Comparison of ENCODE assay signal across 8 cellular contexts in the genomic region with DNA sequence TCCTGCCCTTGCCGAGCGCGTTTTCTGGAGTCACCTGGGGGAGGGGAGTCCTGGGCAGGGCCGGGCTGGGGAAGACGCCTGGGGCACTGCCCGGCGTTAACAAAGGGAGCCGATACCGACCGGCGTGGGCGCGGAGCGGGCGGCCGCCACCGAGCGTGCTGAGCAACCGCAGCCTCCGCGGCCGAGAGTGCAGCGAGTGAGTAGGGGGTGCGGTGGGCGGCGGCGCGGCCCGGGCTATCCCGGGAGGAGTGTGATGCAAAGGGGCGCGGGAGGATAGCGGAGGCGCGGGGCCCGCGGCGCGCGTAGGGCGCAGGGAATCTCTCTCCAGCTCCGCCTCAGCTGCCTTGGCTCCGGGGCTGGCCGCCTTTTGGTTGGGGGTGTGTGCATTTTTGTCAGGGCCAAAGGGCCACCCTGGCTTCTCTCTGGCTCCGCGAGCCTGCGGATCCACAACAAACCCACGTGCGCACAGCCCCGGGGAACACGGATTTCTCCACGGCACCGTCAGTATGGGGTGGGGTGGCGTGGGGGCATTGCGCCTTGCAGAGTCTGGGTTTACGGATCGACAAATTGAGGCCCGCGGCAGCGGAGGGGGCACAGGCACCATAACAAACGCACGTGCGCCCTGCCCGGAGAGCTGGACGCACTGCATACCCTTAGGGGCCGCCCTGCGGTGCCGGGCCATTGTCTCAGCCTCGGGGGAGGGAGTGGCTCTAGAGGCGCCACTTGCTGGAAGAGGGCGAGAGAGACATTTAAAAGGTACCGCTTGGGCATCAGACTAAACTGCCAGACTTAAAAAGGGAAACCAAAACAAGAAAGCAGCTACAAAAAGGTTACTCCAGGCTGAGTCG. TPM values are rescaled to one million over a fixed set of nuclear protein-coding genes. Genes with fewer than 3 reads are reported as not detected.
A peak's percentile ranks its signal among the peaks of the same experiment; 100 is the strongest.
DNase-seq lines count a peak whose midpoint lies in the region; ATAC-seq and TF ChIP-seq lines count a peak whose summit lies in the region.

No MANE protein-coding gene starts in this region.

- 0 out of 2 replicates have a peak, but pooled peaks have one; percentile 18 for TF ChIP-seq CTCF in SK-N-SH (IDR thresholded peaks at IDR 0.05)

- peak overlapping the region; percentile 90 for H3K27ac Mint-ChIP-seq in activated naive CD8-positive, alpha-beta T cell treated with anti-CD3 and anti-CD28 coated beads for 36 hours

- peak overlapping the region; percentile 98 for H2AFZ ChIP-seq in SK-N-SH (ENCODE audit: low read depth)

- H3K36me3 Mint-ChIP-seq in activated naive CD8-positive, alpha-beta T cell treated with anti-CD3 and anti-CD28 coated beads for 36 hours: peaks cover 26% of the 10 kb centered on the region

- H3K9me3 Mint-ChIP-seq in activated naive CD8-positive, alpha-beta T cell treated with anti-CD3 and anti-CD28 coated beads for 36 hours: peaks cover 3% of the 10 kb centered on the region

- peaks cover 24% of the 10 kb centered on the region for H3K4me1 Mint-ChIP-seq in activated naive CD8-positive, alpha-beta T cell treated with anti-CD3 and anti-CD28 coated beads for 36 hours

- H3K9ac ChIP-seq in SK-N-SH: peak overlapping the region; percentile 69; the same call in 1 of the 2 replicates

- H3K27ac ChIP-seq in SK-N-SH (ENCODE audit: low read depth in 2 of 2, low read length in 1 of 2): no peak overlapping the region

- DNase-seq in ELF-1 (ENCODE audit: low read depth, low spot score) (peak; percentile 97), SK-N-SH (peak; percentile 73), left ventricle myocardium superior (peak; percentile 84), renal cortical epithelial cell (ENCODE audit: low read depth) (peak; percentile 67), GOT3 (lab: John Stamatoyannopoulos, UW) (no peak)
- DNase-seq in Jurkat, Clone E6-1 (ENCODE audit: low read depth, low spot score): peak; percentile 71
- DNase-seq in activated naive CD8-positive, alpha-beta T cell treated with anti-CD3 and anti-CD28 coated beads for 36 hours: peak; percentile 69

- H3K36me3 ChIP-seq in SK-N-SH (replicated peaks in 1 of 2; ENCODE audit: control insufficient read depth in 1 of 2, insufficient read depth in 2 of 2, low read length in 1 of 2): no peaks in the 10 kb centered on the region

- H3K4me3 ChIP-seq in Jurkat, Clone E6-1 (ENCODE audit: low read length): peak overlapping the region; percentile 80
- peak overlapping the region; percentile 82 to 90 for H3K4me3 ChIP-seq in SK-N-SH (ENCODE audit: low read depth in 2 of 2, low read length in 1 of 2)

- intact Hi-C loops in left ventricle myocardium superior (cut with micrococcal nuclease): no loop called here

- ATAC-seq in GM21717 (IDR thresholded peaks at IDR 0.05; ENCODE audit: unreplicated experiment) (peak; percentile 80), left ventricle myocardium superior (peak; percentile 86)

- CTCF ChIA-PET in SK-N-SH (lab: Yijun Ruan, JAX): interaction anchor here (0.9 to 2.1 kb wide), 7 partner anchors 8 to 82 kb away, joined by 3 to 7 read pairs (median 4); no protein-coding TSS in a partner anchor

- peaks cover 3% of the 10 kb centered on the region for H3F3A ChIP-seq in SK-N-SH (replicated peaks; ENCODE audit: insufficient read depth)

- no peaks in the 10 kb centered on the region for H3K79me2 ChIP-seq in SK-N-SH (ENCODE audit: insufficient read depth)

- no peaks in the 10 kb centered on the region for H3K9me2 ChIP-seq in SK-N-SH

- no peaks in the 10 kb centered on the region for H3K27me3 Mint-ChIP-seq in activated naive CD8-positive, alpha-beta T cell treated with anti-CD3 and anti-CD28 coated beads for 36 hours

- H3K27me3 ChIP-seq in SK-N-SH (ENCODE audit: insufficient read depth): no peaks in the 10 kb centered on the region

- no peaks in the 10 kb centered on the region for H4K20me1 ChIP-seq in SK-N-SH (ENCODE audit: insufficient read depth)

- H3K4me3 Mint-ChIP-seq in activated naive CD8-positive, alpha-beta T cell treated with anti-CD3 and anti-CD28 coated beads for 36 hours: peak overlapping the region; percentile 95

- H3K4me2 ChIP-seq in SK-N-SH: peak overlapping the region; percentile 97

- no peak for TF ChIP-seq RAD21 in SK-N-SH (IDR thresholded peaks at IDR 0.05; ENCODE audit: low read length)

- WGBS in SK-N-SH (ENCODE audit: low lambda C conversion rate): 1% methylated on average over 27 of the region's 73 CpGs

- POLR2A ChIA-PET in SK-N-SH (lab: Yijun Ruan, JAX): no interaction called here

- H3K4me1 ChIP-seq in SK-N-SH (ENCODE audit: control insufficient read depth in 1 of 2, insufficient read depth in 2 of 2, low read depth in 1 of 2, low read length in 1 of 2): peaks cover 8 to 11% of the 10 kb centered on the region in 2 experiments; a peak in 2 of 4 replicates

- no peak for TF ChIP-seq EP300 in SK-N-SH (IDR thresholded peaks at IDR 0.05; ENCODE audit: borderline replicate concordance in 1 of 2, low read depth in 1 of 2, low read length in 1 of 2)

- no peaks in the 10 kb centered on the region for H3K9me3 ChIP-seq in SK-N-SH

TF ChIP-seq in SK-N-SH, 30 proteins besides CTCF, POLR2A, EP300 and RAD21:
- no peak for TF ChIP-seq SMC3 (IDR thresholded peaks at IDR 0.05; ENCODE audit: low read depth, low read length)
- TF ChIP-seq, protein P1, sequence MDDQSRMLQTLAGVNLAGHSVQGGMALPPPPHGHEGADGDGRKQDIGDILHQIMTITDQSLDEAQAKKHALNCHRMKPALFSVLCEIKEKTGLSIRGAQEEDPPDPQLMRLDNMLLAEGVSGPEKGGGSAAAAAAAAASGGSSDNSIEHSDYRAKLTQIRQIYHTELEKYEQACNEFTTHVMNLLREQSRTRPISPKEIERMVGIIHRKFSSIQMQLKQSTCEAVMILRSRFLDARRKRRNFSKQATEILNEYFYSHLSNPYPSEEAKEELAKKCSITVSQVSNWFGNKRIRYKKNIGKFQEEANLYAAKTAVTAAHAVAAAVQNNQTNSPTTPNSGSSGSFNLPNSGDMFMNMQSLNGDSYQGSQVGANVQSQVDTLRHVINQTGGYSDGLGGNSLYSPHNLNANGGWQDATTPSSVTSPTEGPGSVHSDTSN (IDR thresholded peaks at IDR 0.05): no peak
- TF ChIP-seq SIN3A (IDR thresholded peaks at IDR 0.05; ENCODE audit: borderline replicate concordance, low read depth, low read length): peak; percentile 63; the same call in 1 of the 2 replicates
- peak; percentile 58 for TF ChIP-seq MXI1 (IDR thresholded peaks at IDR 0.05; ENCODE audit: low read depth, low read length)

RNA-seq across cellular contexts. Expression of a gene that starts 0.5 kb away (rescaled TPM):
- 22.5 TPM for polyA plus RNA-seq in Jurkat, Clone E6-1 (2012; ENCODE audit: insufficient read depth, insufficient read length)
- 3.9 and 5.1 TPM in 2 replicates for polyA plus RNA-seq in SK-N-SH (2012; rRNA removed)
- polyA plus RNA-seq in SK-N-SH (2012; cell fraction: cytosol; rRNA removed): 3.6 and 4.5 TPM in 2 replicates
- polyA plus RNA-seq in SK-N-SH (2012; cell fraction: nucleus; rRNA removed): 4.8 and 6.4 TPM in 2 replicates
- total RNA-seq in activated naive CD8-positive, alpha-beta T cell treated with anti-CD3 and anti-CD28 coated beads for 36 hours: 10 to 100 TPM; 97.4 to 98.8 TPM
- 75.9 TPM for total RNA-seq in left ventricle myocardium superior
- total RNA-seq in renal cortical epithelial cell: 14.6 and 40.3 TPM in 2 replicates
